ENCODE assay signal across 2 cellular contexts in the genomic region with DNA sequence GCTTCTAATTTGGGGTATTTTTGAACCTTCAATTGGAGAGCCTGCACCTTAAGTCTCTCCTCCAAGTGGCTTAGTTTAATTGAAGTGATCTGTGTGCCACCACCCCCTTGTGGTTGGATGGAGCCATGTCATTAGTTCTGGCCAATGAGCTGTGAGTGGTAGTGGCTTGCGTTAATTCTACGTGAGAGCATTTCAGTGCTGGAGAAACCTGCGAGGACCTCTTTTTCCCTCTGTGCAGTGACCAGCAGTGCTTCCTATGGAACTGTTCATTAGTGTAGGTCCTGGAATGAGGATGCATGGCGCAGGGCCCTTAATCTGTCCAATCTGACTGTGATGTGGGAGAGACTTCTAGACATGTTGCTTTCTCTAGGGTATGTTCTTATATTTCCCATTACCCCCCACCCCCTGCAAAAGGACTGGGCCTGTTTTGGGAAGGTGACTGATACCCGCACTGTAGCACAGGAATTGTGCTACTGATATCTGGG.
A peak's percentile ranks its signal among the peaks of the same experiment; 100 is the strongest.
TF ChIP-seq lines count a peak whose summit lies in the region.

No MANE protein-coding gene starts in this region.

TF ChIP-seq in HEK293, 187 proteins besides CTCF, POLR2A, EP300 and RAD21 (continued from another document):
- TF ChIP-seq ZNF174 (tag by site-specific recombination; IDR thresholded peaks at IDR 0.05) = no peak
- no peak for TF ChIP-seq ZNF510 (tag by site-specific recombination; IDR thresholded peaks at IDR 0.05; ENCODE audit: insufficient replicate concordance)
- TF ChIP-seq, protein P1, sequence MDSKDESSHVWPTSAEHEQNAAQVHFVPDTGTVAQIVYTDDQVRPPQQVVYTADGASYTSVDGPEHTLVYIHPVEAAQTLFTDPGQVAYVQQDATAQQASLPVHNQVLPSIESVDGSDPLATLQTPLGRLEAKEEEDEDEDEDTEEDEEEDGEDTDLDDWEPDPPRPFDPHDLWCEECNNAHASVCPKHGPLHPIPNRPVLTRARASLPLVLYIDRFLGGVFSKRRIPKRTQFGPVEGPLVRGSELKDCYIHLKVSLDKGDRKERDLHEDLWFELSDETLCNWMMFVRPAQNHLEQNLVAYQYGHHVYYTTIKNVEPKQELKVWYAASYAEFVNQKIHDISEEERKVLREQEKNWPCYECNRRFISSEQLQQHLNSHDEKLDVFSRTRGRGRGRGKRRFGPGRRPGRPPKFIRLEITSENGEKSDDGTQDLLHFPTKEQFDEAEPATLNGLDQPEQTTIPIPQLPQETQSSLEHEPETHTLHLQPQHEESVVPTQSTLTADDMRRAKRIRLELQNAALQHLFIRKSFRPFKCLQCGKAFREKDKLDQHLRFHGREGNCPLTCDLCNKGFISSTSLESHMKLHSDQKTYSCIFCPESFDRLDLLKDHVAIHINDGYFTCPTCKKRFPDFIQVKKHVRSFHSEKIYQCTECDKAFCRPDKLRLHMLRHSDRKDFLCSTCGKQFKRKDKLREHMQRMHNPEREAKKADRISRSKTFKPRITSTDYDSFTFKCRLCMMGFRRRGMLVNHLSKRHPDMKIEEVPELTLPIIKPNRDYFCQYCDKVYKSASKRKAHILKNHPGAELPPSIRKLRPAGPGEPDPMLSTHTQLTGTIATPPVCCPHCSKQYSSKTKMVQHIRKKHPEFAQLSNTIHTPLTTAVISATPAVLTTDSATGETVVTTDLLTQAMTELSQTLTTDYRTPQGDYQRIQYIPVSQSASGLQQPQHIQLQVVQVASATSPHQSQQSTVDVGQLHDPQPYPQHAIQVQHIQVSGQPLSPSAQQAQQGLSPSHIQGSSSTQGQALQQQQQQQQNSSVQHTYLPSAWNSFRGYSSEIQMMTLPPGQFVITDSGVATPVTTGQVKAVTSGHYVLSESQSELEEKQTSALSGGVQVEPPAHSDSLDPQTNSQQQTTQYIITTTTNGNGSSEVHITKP (tag by site-specific recombination; IDR thresholded peaks at IDR 0.05) = peak; percentile 40; the same call in 1 of the 2 replicates
- TF ChIP-seq ZNF221 (tag by site-specific recombination; IDR thresholded peaks at IDR 0.05; ENCODE audit: borderline replicate concordance) = no peak
- TF ChIP-seq ZNF561 (tag by site-specific recombination; IDR thresholded peaks at IDR 0.05; ENCODE audit: borderline replicate concordance) = 0 out of 2 replicates have a peak, but pooled peaks have one; percentile 20
- TF ChIP-seq, protein P2, sequence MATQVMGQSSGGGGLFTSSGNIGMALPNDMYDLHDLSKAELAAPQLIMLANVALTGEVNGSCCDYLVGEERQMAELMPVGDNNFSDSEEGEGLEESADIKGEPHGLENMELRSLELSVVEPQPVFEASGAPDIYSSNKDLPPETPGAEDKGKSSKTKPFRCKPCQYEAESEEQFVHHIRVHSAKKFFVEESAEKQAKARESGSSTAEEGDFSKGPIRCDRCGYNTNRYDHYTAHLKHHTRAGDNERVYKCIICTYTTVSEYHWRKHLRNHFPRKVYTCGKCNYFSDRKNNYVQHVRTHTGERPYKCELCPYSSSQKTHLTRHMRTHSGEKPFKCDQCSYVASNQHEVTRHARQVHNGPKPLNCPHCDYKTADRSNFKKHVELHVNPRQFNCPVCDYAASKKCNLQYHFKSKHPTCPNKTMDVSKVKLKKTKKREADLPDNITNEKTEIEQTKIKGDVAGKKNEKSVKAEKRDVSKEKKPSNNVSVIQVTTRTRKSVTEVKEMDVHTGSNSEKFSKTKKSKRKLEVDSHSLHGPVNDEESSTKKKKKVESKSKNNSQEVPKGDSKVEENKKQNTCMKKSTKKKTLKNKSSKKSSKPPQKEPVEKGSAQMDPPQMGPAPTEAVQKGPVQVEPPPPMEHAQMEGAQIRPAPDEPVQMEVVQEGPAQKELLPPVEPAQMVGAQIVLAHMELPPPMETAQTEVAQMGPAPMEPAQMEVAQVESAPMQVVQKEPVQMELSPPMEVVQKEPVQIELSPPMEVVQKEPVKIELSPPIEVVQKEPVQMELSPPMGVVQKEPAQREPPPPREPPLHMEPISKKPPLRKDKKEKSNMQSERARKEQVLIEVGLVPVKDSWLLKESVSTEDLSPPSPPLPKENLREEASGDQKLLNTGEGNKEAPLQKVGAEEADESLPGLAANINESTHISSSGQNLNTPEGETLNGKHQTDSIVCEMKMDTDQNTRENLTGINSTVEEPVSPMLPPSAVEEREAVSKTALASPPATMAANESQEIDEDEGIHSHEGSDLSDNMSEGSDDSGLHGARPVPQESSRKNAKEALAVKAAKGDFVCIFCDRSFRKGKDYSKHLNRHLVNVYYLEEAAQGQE (tag by site-specific recombination; IDR thresholded peaks at IDR 0.05) = peak; percentile 71
- no peak for TF ChIP-seq ZNF133 (tag by site-specific recombination; IDR thresholded peaks at IDR 0.05)
- TF ChIP-seq, protein P3, sequence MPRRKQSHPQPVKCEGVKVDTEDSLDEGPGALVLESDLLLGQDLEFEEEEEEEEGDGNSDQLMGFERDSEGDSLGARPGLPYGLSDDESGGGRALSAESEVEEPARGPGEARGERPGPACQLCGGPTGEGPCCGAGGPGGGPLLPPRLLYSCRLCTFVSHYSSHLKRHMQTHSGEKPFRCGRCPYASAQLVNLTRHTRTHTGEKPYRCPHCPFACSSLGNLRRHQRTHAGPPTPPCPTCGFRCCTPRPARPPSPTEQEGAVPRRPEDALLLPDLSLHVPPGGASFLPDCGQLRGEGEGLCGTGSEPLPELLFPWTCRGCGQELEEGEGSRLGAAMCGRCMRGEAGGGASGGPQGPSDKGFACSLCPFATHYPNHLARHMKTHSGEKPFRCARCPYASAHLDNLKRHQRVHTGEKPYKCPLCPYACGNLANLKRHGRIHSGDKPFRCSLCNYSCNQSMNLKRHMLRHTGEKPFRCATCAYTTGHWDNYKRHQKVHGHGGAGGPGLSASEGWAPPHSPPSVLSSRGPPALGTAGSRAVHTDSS (tag by site-specific recombination; IDR thresholded peaks at IDR 0.05) = no peak
- TF ChIP-seq ZNF654 (tag by site-specific recombination; IDR thresholded peaks at IDR 0.05; ENCODE audit: low read depth) = peak; percentile 59
- no peak for TF ChIP-seq ZBTB8A (tag by site-specific recombination; IDR thresholded peaks at IDR 0.05)
- no peak for TF ChIP-seq ZNF777 (tag by site-specific recombination; IDR thresholded peaks at IDR 0.05; ENCODE audit: borderline replicate concordance)

TF ChIP-seq in GM12878, 131 proteins besides CTCF, POLR2A, EP300 and RAD21:
- TF ChIP-seq RUNX3 (IDR thresholded peaks at IDR 0.05; ENCODE audit: low read length) (peak; percentile 46; the same call in 1 of the 2 replicates), ATF7 (IDR thresholded peaks at IDR 0.05; ENCODE audit: low read depth) (peak; percentile 26), MTA2 (IDR thresholded peaks at IDR 0.05; ENCODE audit: low read depth) (peak; percentile 26; the same call in 1 of the 2 replicates), MYB (IDR thresholded peaks at IDR 0.05; ENCODE audit: borderline replicate concordance, low read depth, low read length) (no peak), SMARCA5 (IDR thresholded peaks at IDR 0.05) (peak; percentile 27; the same call in 1 of the 2 replicates), RCOR1 (conservative IDR thresholded peaks at IDR 0.05; ENCODE audit: low read depth, low read length) (no peak), RB1 (IDR thresholded peaks at IDR 0.05; ENCODE audit: borderline replicate concordance) (peak; percentile 35; the same call in 1 of the 2 replicates), WRNIP1 (IDR thresholded peaks at IDR 0.05; ENCODE audit: borderline replicate concordance, low read depth, low read length) (peak; percentile 58; the same call in 1 of the 2 replicates), SIN3A (IDR thresholded peaks at IDR 0.05; ENCODE audit: low read depth, low read length) (peak; percentile 69; the same call in 1 of the 2 replicates), GABPA (IDR thresholded peaks at IDR 0.05; ENCODE audit: low read depth) (no peak), YY1 (IDR thresholded peaks at IDR 0.05; ENCODE audit: low read depth, low read length) (peak; percentile 64; the same call in 1 of the 2 replicates), NBN (IDR thresholded peaks at IDR 0.05) (0 out of 2 replicates have a peak, but pooled peaks have one; percentile 27), SMC3 (IDR thresholded peaks at IDR 0.05; ENCODE audit: borderline replicate concordance, low read length) (peak; percentile 71; the same call in 1 of the 2 replicates), BHLHE40 (IDR thresholded peaks at IDR 0.05; ENCODE audit: borderline replicate concordance in 1 of 2, low read depth in 2 of 2, low read length in 1 of 2) (0 out of 4 replicates have a peak, but pooled peaks of 1 of the 2 experiments have one; percentile 4), MXI1 (IDR thresholded peaks at IDR 0.05; ENCODE audit: low read depth, low read length) (no peak; the same call in 1 of the 2 replicates)
